7 cellular contexts compared by ENCODE assay signal in the genomic region with DNA sequence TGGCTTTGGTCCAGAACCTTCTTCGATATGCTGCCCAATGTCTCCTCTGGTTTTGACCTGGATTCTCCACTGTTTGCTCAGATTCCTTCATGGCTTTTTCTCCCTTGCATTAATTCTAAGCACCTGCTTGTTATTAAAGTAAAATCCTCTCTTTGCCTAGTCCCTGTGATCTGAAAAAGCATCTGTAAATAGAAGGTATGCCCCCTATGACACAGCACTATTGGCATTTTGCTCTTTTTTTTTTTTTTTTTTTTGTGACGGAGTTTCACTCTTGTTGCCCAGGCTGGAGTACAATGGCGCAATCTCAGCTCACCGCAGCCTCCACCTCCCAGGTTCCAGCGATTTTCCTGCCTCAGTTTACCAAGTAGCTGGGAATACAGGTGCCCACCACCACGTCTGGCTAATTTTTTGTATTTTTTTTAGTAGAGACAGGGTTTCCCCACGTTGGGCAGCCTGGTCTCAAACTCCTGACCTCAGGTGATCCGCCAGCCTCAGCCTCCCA. TPM values are rescaled to one million over a fixed set of nuclear protein-coding genes. Genes with fewer than 3 reads are reported as not detected.
DNase-seq lines count a peak whose midpoint lies in the region; FAIRE-seq and TF ChIP-seq lines count a peak whose summit lies in the region.
"Not testable (repeated sequence)": the region's sequence is repeated elsewhere in the genome, so short reads cannot be mapped to it uniquely, and the experiment has no call there.

No MANE protein-coding gene starts in this region.

- H3K4me3 ChIP-seq in mammary epithelial cell (replicated peaks in 1 of 3; ENCODE audit: insufficient read depth in 1 of 3, low read depth in 2 of 3, low read length in 3 of 3) = not testable (repeated sequence)

- not testable (repeated sequence) for H4K20me1 ChIP-seq in mammary epithelial cell (ENCODE audit: insufficient read depth, low read length)

- H3K9me3 Mint-ChIP-seq in mesothelial cell of epicardium = not testable (repeated sequence)

- H3K4me1 Mint-ChIP-seq in mesothelial cell of epicardium = peaks cover 31% of the 10 kb centered on the region

- DNase-seq in ELR (ENCODE audit: low read depth) = peak; percentile 40
- DNase-seq in HT1080 (ENCODE audit: low read depth) = peak; percentile 40
- peak; percentile 34 for DNase-seq in NCI-H69 (lab: John Stamatoyannopoulos, UW)
- DNase-seq in SW480 (ENCODE audit: low spot score) = peak; percentile 63
- DNase-seq in mammary epithelial cell = peak; percentile 19
- DNase-seq in mesothelial cell of epicardium (ENCODE audit: low spot score in 2 of 2, unreplicated experiment in 2 of 2) = not testable (repeated sequence)
- peak; percentile 40 for DNase-seq in urothelium cell line (ENCODE audit: low spot score)

- BruUV-seq in mammary epithelial cell (replicated peaks; lab: Mats Ljungman, UMichigan) = not testable (repeated sequence)

- WGBS in mammary epithelial cell (ENCODE audit: low coverage, missing lambda C conversion rate) = 49% methylated on average over 5 of the region's 8 CpGs

- in situ Hi-C loops in mammary epithelial cell (cut with MboI; ENCODE audit: low sequenced_read_pairs in 2 of 2) = not testable (repeated sequence)

- not testable (repeated sequence) for FAIRE-seq in urothelium cell line (lab: Jason Lieb, UNC)

- not testable (repeated sequence) for H3K27me3 ChIP-seq in mammary epithelial cell (ENCODE audit: insufficient read depth, low read length)

- intact Hi-C loops in mammary epithelial cell (cut with micrococcal nuclease) = not testable (repeated sequence)

- H3K9me3 ChIP-seq in mammary epithelial cell (replicated peaks; ENCODE audit: insufficient read depth, low read length) = not testable (repeated sequence)

- not testable (repeated sequence) for TF ChIP-seq CTCF in mammary epithelial cell (conservative IDR thresholded peaks at IDR 0.05 in 1 of 2, IDR thresholded peaks at IDR 0.05 in 1 of 2; ENCODE audit: extremely low read depth in 1 of 2, insufficient read depth in 1 of 2, low read depth in 1 of 2, low read length in 2 of 2); mesothelial cell of epicardium (IDR thresholded peaks at IDR 0.05; ENCODE audit: unreplicated experiment)

- not testable (repeated sequence) for H3K36me3 ChIP-seq in mammary epithelial cell (ENCODE audit: insufficient read depth, low read length)

- peak overlapping the region; percentile 89 for H3K27ac Mint-ChIP-seq in mesothelial cell of epicardium

- not testable (repeated sequence) for H3K4me1 ChIP-seq in mammary epithelial cell (ENCODE audit: insufficient read depth, low read length)

- H3K27me3 Mint-ChIP-seq in mesothelial cell of epicardium (ENCODE audit: low read depth) = not testable (repeated sequence)

- CTCF ChIA-PET in mammary epithelial cell (lab: Charles Lee; ENCODE audit: low non-redundant PET) = not testable (repeated sequence)

- not testable (repeated sequence) for H3K9ac ChIP-seq in mammary epithelial cell (ENCODE audit: insufficient read depth, low read length)

- H3K4me3 Mint-ChIP-seq in mesothelial cell of epicardium = not testable (repeated sequence)

- not testable (repeated sequence) for H3K36me3 Mint-ChIP-seq in mesothelial cell of epicardium

- H3K27ac ChIP-seq in mammary epithelial cell (ENCODE audit: insufficient read depth, low read depth, low read length) = not testable (repeated sequence)

- not testable (repeated sequence) for H3K79me2 ChIP-seq in mammary epithelial cell (ENCODE audit: insufficient read depth, low read length)

- H3K4me2 ChIP-seq in mammary epithelial cell (ENCODE audit: insufficient read depth, low read depth, low read length) = not testable (repeated sequence)

- dilution Hi-C loops in mammary epithelial cell (cut with HindIII; ENCODE audit: low sequenced_read_pairs) = not testable (repeated sequence)

- not testable (repeated sequence) for H2AFZ ChIP-seq in mammary epithelial cell (ENCODE audit: low read depth, low read length)

RNA-seq across cellular contexts. Expression of a gene that starts 37.2 kb away (rescaled TPM):
- 240 and 246 TPM in 2 replicates for total RNA-seq in HT1080 (2014; rRNA removed; shearing (Covaris generic))
- polyA plus RNA-seq in HT1080 (2015; cell fraction: cytosol; rRNA removed) = 192 and 202 TPM in 2 replicates
- polyA plus RNA-seq in HT1080 (2015; cell fraction: nucleus; rRNA removed) = 424 and 446 TPM in 2 replicates
- 100 to 1,000 TPM; 348 to 366 TPM for total RNA-seq in mammary epithelial cell
- polyA plus RNA-seq in mammary epithelial cell = 126 TPM
- 710 TPM for polyA minus RNA-seq in mammary epithelial cell
- 397 to 427 TPM (median 416 TPM) in 3 replicates for total RNA-seq in mesothelial cell of epicardium
